12 cellular contexts compared by ENCODE assay signal in genomic region chr15:66644815-66645345, GRCh38. TPM values are rescaled to one million over a fixed set of nuclear protein-coding genes. Genes with fewer than 3 reads are reported as not detected.
DNase-seq lines count a peak whose midpoint lies in the region; ATAC-seq and TF ChIP-seq lines count a peak whose summit lies in the region.
"Had no signal": no experiment of that assay in that cellular context is flagged by ENCODE, and none has a peak within 500 bp of the region (broad histone marks: within the 10 kb centered on the region; RNA-seq: fewer than 3 reads in every experiment).

No MANE protein-coding gene starts in this region.

- H3K9me3 ChIP-seq in right lobe of liver, result no peaks in the 10 kb centered on the region

- H3K4me3 Mint-ChIP-seq in IgD-negative memory B cell, result no peak overlapping the region

- 63% methylated on average over 3 of the region's 8 CpGs for WGBS in right lobe of liver (ENCODE audit: insufficient coverage, low coverage, low lambda C conversion rate, missing lambda C conversion rate)

- H3K27ac Mint-ChIP-seq in IgD-negative memory B cell, result peak overlapping the region in 2 of 3 donors; percentile 14 to 83

- H3K36me3 ChIP-seq in right lobe of liver, result no peaks in the 10 kb centered on the region

- H3K9me3 Mint-ChIP-seq in IgD-negative memory B cell, result no peaks in the 10 kb centered on the region

- peaks cover 2% of the 10 kb centered on the region for H3K36me3 Mint-ChIP-seq in IgD-negative memory B cell

- in situ Hi-C loops in G401 (cut with HindIII; ENCODE audit: low sequenced_read_pairs), result no loop called here

- TF ChIP-seq CTCF in right lobe of liver (IDR thresholded peaks at IDR 0.05), result no peak

- H3K4me1 Mint-ChIP-seq in IgD-negative memory B cell, result no peaks in the 10 kb centered on the region

- DNase-seq in caudate nucleus (lab: John Stamatoyannopoulos, UW) (no peak), right lobe of liver (no peak), G401 (ENCODE audit: low spot score) (no peak), SK-N-DZ (ENCODE audit: low spot score) (no peak), T-helper 9 cell (no peak)
- DNase-seq: activated CD4-positive, alpha-beta T cell treated with anti-CD3 and anti-CD28 coated beads, Interleukin-2, amount 50 U/mL, for 4 hours; activated gamma-delta T cell treated with Interleukin-2 at 50 U/mL for 16 hours; left cardiac atrium; NCI-H2171 treated with DMSO at 0.1 percent for 48 hours had no signal

- H3K27me3 Mint-ChIP-seq in IgD-negative memory B cell, result no peaks in the 10 kb centered on the region

- TF ChIP-seq POLR2A in right lobe of liver (IDR thresholded peaks at IDR 0.05), result no peak

- ATAC-seq in right lobe of liver, result peak in 2 of 4 donors; percentile 11 to 20
- no peak for ATAC-seq in GM18861 (IDR thresholded peaks at IDR 0.05; ENCODE audit: unreplicated experiment)

- intact Hi-C loops in right lobe of liver (cut with DNase I), result no loop called here

- H3K27ac ChIP-seq in caudate nucleus (ENCODE audit: low read depth, low read length) (peak overlapping the region; percentile 73), right lobe of liver (peak overlapping the region; percentile 52 to 79 (median 72)), temporal lobe (ENCODE audit: low read depth, low read length) (peak overlapping the region; percentile 27)

- no peak overlapping the region for H3K4me3 ChIP-seq in right lobe of liver

- peaks cover 0 to 75% (median 24%) of the 10 kb centered on the region in 4 donors for H3K4me1 ChIP-seq in right lobe of liver

- H3K27me3 ChIP-seq in right lobe of liver, result no peaks in the 10 kb centered on the region

RNA-seq across cellular contexts. Expression of gene SMAD6, which starts 57.2 kb away (rescaled TPM):
- not detected for polyA plus RNA-seq in IgD-negative memory B cell
- total RNA-seq in right lobe of liver (10 to 100 TPM; 10.5 to 17.2 (median 12.3) TPM), temporal lobe (1.7 TPM)
- 84.0 and 102 TPM in 2 replicates for total RNA-seq in G401 (2014; rRNA removed; shearing (Covaris generic))
- polyA plus RNA-seq in SK-N-DZ (2014; cell fraction: cytosol; rRNA removed), result 16.9 and 19.4 TPM in 2 replicates
- 21.3 and 35.1 TPM in 2 replicates for polyA plus RNA-seq in SK-N-DZ (2014; cell fraction: nucleus; rRNA removed)
